20 cellular contexts compared by ENCODE assay signal in the genomic region with DNA sequence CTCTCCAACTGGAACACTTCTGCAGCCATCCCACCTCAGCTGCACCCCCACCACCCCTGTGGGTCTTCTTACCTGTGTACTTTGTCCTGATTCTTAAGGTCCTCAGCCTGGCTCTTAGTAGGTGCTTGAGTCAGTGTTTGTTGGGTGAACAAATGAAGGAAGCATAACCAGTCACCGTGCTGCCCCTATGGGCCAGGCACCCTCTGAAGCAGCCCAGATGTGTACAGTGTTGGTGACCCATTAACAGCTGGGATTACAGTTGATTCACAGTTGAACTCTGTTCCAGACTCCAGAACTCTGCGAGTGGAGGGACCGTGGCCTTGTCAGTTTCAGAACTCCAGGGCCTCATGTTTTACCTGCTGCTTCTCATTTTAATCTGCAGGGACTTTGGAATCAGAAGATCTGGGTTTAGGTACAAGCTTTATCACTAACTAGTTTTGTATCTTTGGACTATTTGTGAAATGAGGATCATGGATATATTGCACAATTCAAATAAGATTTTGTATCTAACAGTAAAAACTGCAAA.
A peak's percentile ranks its signal among the peaks of the same experiment; 100 is the strongest.
DNase-seq lines count a peak whose midpoint lies in the region; ATAC-seq and TF ChIP-seq lines count a peak whose summit lies in the region.
"Had no signal": no experiment of that assay in that cellular context is flagged by ENCODE, and none has a peak within 500 bp of the region (broad histone marks: within the 10 kb centered on the region; RNA-seq: fewer than 3 reads in every experiment).

No MANE protein-coding gene starts in this region.

- H2AFZ ChIP-seq in IMR-90 (replicated peaks; ENCODE audit: low read length, poor library complexity): no peak overlapping the region
- H2AFZ ChIP-seq in hepatocyte: no peak overlapping the region

- no peaks in the 10 kb centered on the region for H3K27me3 Mint-ChIP-seq in CD4-positive, CD25-positive, alpha-beta regulatory T cell
- no peaks in the 10 kb centered on the region for H3K27me3 Mint-ChIP-seq in nephron progenitor cell (ENCODE audit: low read depth, poor library complexity)

- H4K20me1 ChIP-seq in IMR-90 (ENCODE audit: insufficient read depth, low read length) (no peaks in the 10 kb centered on the region), hepatocyte (ENCODE audit: insufficient read depth, poor library complexity, severe bottlenecking) (no peaks in the 10 kb centered on the region)

- H3K27me3 ChIP-seq in CD4-positive, CD25-positive, alpha-beta regulatory T cell (ENCODE audit: control insufficient read depth, insufficient read depth, low read length): no peaks in the 10 kb centered on the region
- H3K27me3 ChIP-seq in IMR-90 (ENCODE audit: control insufficient read depth, insufficient read depth, low read length) (no peaks in the 10 kb centered on the region), hepatocyte (no peaks in the 10 kb centered on the region)
- H3K27me3 ChIP-seq: BLaER1 treated with 17β-estradiol and CSF1 and Interleukin-3, amounts not matched to agents 10 nM and 100 nM had no signal

- no TSS peak for BruUV-seq in IMR-90 (replicated peaks; lab: Mats Ljungman, UMichigan)

- H3K36me3 ChIP-seq in CD4-positive, CD25-positive, alpha-beta regulatory T cell (ENCODE audit: control insufficient read depth, insufficient read depth, low read length): peaks cover 12% of the 10 kb centered on the region
- peaks cover 5% of the 10 kb centered on the region for H3K36me3 ChIP-seq in IMR-90 (ENCODE audit: control insufficient read depth, insufficient read depth, low read length)
- H3K36me3 ChIP-seq in hepatocyte (replicated peaks; ENCODE audit: insufficient read depth, low read depth): no peaks in the 10 kb centered on the region

- H4K5ac ChIP-seq in IMR-90 (ENCODE audit: low read depth, low read length): no peak overlapping the region

- H3K9me3 ChIP-seq in CD4-positive, CD25-positive, alpha-beta regulatory T cell (ENCODE audit: control insufficient read depth in 2 of 2, low read length in 2 of 2): no peaks in the 10 kb centered on the region
- H3K9me3 ChIP-seq in IMR-90 (ENCODE audit: control insufficient read depth, insufficient read depth, low read length) (no peaks in the 10 kb centered on the region), hepatocyte (ENCODE audit: low read depth) (no peaks in the 10 kb centered on the region)
- H3K9me3 ChIP-seq: BLaER1 treated with 17β-estradiol and CSF1 and Interleukin-3, amounts not matched to agents 10 nM and 100 nM had no signal

- no peak overlapping the region for H3K4me3 ChIP-seq in CD4-positive, CD25-positive, alpha-beta regulatory T cell (ENCODE audit: low read depth, low read length)
- H3K4me3 ChIP-seq in IMR-90 (ENCODE audit: insufficient read depth, low read depth, low read length) (no peak overlapping the region), hepatocyte (no peak overlapping the region)
- H3K4me3 ChIP-seq: BLaER1 treated with 17β-estradiol and CSF1 and Interleukin-3, amounts not matched to agents 10 nM and 100 nM had no signal

- no peak overlapping the region for H2BK5ac ChIP-seq in IMR-90 (ENCODE audit: low read depth, low read length, poor library complexity, severe bottlenecking)

- peak overlapping the region in 2 of 3 donors; percentile 43 to 72 for H3K27ac Mint-ChIP-seq in CD4-positive, CD25-positive, alpha-beta regulatory T cell
- H3K27ac Mint-ChIP-seq in nephron progenitor cell: peak overlapping the region; percentile 17

- in situ Hi-C loops in IMR-90 (cut with MboI; ENCODE audit: low sequenced_read_pairs): no loop called here

- no peak overlapping the region for H3K4ac ChIP-seq in IMR-90 (ENCODE audit: low read depth, low read length)

- no peak for DNase-seq in CD4-positive, CD25-positive, alpha-beta regulatory T cell
- no peak for DNase-seq in IMR-90
- peak; percentile 35 for DNase-seq in hepatocyte (ENCODE audit: low spot score)
- no peak for DNase-seq in nephron progenitor cell
- no peak for DNase-seq in SK-N-DZ (ENCODE audit: low spot score)
- DNase-seq in activated naive CD4-positive, alpha-beta T cell (lab: John Stamatoyannopoulos, UW): no peak
- DNase-seq: DND-41, KG1, NCI-H1417, NCI-H187, NCI-H2107, NCI-H345, NCI-H524 treated with DMSO at 0.1 percent for 48 hours, PC-3, RPMI8226, SIG-M5 had no signal

- H3K9ac ChIP-seq in IMR-90 (ENCODE audit: low read depth, low read length): no peak overlapping the region
- H3K9ac ChIP-seq: BLaER1 treated with 17β-estradiol and CSF1 and Interleukin-3, amounts not matched to agents 10 nM and 100 nM had no signal

- no peak for TF ChIP-seq RAD21 in IMR-90 (IDR thresholded peaks at IDR 0.05; ENCODE audit: low read length)

- intact Hi-C loops in IMR-90 (cut with micrococcal nuclease): no loop called here

- no peak overlapping the region for H3K14ac ChIP-seq in IMR-90 (replicated peaks; ENCODE audit: low read depth, low read length)

- H2BK120ac ChIP-seq in IMR-90 (ENCODE audit: low read depth, low read length): no peak overlapping the region

- no peak overlapping the region for H2AK9ac ChIP-seq in IMR-90 (replicated peaks; ENCODE audit: low read depth, low read length, poor library complexity)

- H3K9me3 Mint-ChIP-seq in CD4-positive, CD25-positive, alpha-beta regulatory T cell: no peaks in the 10 kb centered on the region
- peaks cover 4% of the 10 kb centered on the region for H3K9me3 Mint-ChIP-seq in nephron progenitor cell

- H3K18ac ChIP-seq in IMR-90 (ENCODE audit: low read depth, low read length): no peak overlapping the region

- H3K56ac ChIP-seq in IMR-90 (ENCODE audit: extremely low read depth, insufficient read depth, low read length): no peak overlapping the region

- CTCF ChIA-PET in IMR-90 (lab: Yijun Ruan, JAX): no interaction called here

- H3K4me2 ChIP-seq in IMR-90 (ENCODE audit: low read depth, low read length) (no peak overlapping the region), hepatocyte (peak overlapping the region; percentile 10)
- H3K4me2 ChIP-seq: BLaER1 treated with 17β-estradiol and CSF1 and Interleukin-3, amounts not matched to agents 10 nM and 100 nM had no signal

- WGBS in IMR-90 (ENCODE audit: extremely low coverage in 2 of 2, insufficient read length in 1 of 2), 2 experiments: 86% methylated on average over 1 of the region's 3 CpGs; no CpG with 5 or more reads in 1 of the 2 experiments
- 81% methylated on average over 3 of the region's 3 CpGs for WGBS in hepatocyte (ENCODE audit: low lambda C conversion rate, missing lambda C conversion rate)

- POLR2A ChIA-PET in IMR-90 (lab: Charles Lee; ENCODE audit: unreplicated experiment): no interaction called here

- no peak overlapping the region for H3K27ac ChIP-seq in CD4-positive, CD25-positive, alpha-beta regulatory T cell (ENCODE audit: insufficient read depth, low read length, poor library complexity, severe bottlenecking)
- H3K27ac ChIP-seq in IMR-90 (ENCODE audit: insufficient read depth, low read length) (no peak overlapping the region), hepatocyte (peak overlapping the region; percentile 66)
- H3K27ac ChIP-seq: BLaER1 treated with 17β-estradiol and CSF1 and Interleukin-3, amounts not matched to agents 10 nM and 100 nM had no signal

- no peak overlapping the region for H2AK5ac ChIP-seq in IMR-90 (ENCODE audit: low read depth, low read length)

- H3K4me1 ChIP-seq in CD4-positive, CD25-positive, alpha-beta regulatory T cell (ENCODE audit: control insufficient read depth, insufficient read depth, low read length, poor library complexity, severe bottlenecking): no peaks in the 10 kb centered on the region
- H3K4me1 ChIP-seq in IMR-90 (ENCODE audit: control insufficient read depth, insufficient read depth, low read length) (peaks cover 3% of the 10 kb centered on the region; the same call in 1 of the 2 replicates), hepatocyte (ENCODE audit: insufficient read depth) (peaks cover 9% of the 10 kb centered on the region)

- no peaks in the 10 kb centered on the region for H3K9me2 ChIP-seq in hepatocyte (replicated peaks; ENCODE audit: insufficient read depth)

- no peak overlapping the region for H2BK20ac ChIP-seq in IMR-90 (ENCODE audit: low read depth, low read length)

- no peak for TF ChIP-seq POLR2A in IMR-90 (IDR thresholded peaks at IDR 0.05; ENCODE audit: low read depth, low read length)

- H3K79me1 ChIP-seq in IMR-90 (ENCODE audit: low read depth in 1 of 2, low read length in 2 of 2): peaks cover 14 to 24% of the 10 kb centered on the region in 2 experiments

- H4K8ac ChIP-seq in IMR-90 (ENCODE audit: low read depth in 2 of 2, low read length in 2 of 2): no peak overlapping the region

- peaks cover 7% of the 10 kb centered on the region for H3K79me2 ChIP-seq in hepatocyte

- peaks cover 20% of the 10 kb centered on the region for H3K36me3 Mint-ChIP-seq in CD4-positive, CD25-positive, alpha-beta regulatory T cell
- H3K36me3 Mint-ChIP-seq in nephron progenitor cell (ENCODE audit: low read depth): peaks cover 31% of the 10 kb centered on the region

- no peak overlapping the region for H3K4me3 Mint-ChIP-seq in CD4-positive, CD25-positive, alpha-beta regulatory T cell
- H3K4me3 Mint-ChIP-seq in nephron progenitor cell: no peak overlapping the region

- no peak for TF ChIP-seq CTCF in IMR-90 (conservative IDR thresholded peaks at IDR 0.05; ENCODE audit: low read depth, low read length)
- no peak for TF ChIP-seq CTCF in hepatocyte (IDR thresholded peaks at IDR 0.05; ENCODE audit: poor library complexity)
- TF ChIP-seq CTCF in nephron progenitor cell (IDR thresholded peaks at IDR 0.05): no peak

- ATAC-seq in CD4-positive, CD25-positive, alpha-beta regulatory T cell (ENCODE audit: low read depth in 2 of 2): no peak
- ATAC-seq in IMR-90 (ENCODE audit: low read depth) (no peak), HG02884 (IDR thresholded peaks at IDR 0.05; ENCODE audit: unreplicated experiment) (no peak), GM21528 (IDR thresholded peaks at IDR 0.05; ENCODE audit: low FRiP score, unreplicated experiment) (no peak)
- ATAC-seq: HCT116, PC-3 had no signal

- H3K9me1 ChIP-seq in IMR-90 (ENCODE audit: insufficient read depth, low read length): 0 out of 2 replicates have a peak, but pooled peaks cover 8% of the 10 kb centered on the region

- no peak overlapping the region for H2BK15ac ChIP-seq in IMR-90 (ENCODE audit: low read depth, low read length)

- H4K91ac ChIP-seq in IMR-90 (ENCODE audit: insufficient read depth, low read depth, low read length): no peak overlapping the region

- no peak overlapping the region for H3K23ac ChIP-seq in IMR-90 (ENCODE audit: low read depth, low read length)

- dilution Hi-C loops in IMR-90 (cut with HindIII; ENCODE audit: low sequenced_read_pairs, unreplicated experiment): no loop called here

- peaks cover 4 to 25% (median 14%) of the 10 kb centered on the region in 4 donors for H3K4me1 Mint-ChIP-seq in CD4-positive, CD25-positive, alpha-beta regulatory T cell
- peaks cover 16% of the 10 kb centered on the region for H3K4me1 Mint-ChIP-seq in nephron progenitor cell

TF ChIP-seq in IMR-90, 13 proteins besides CTCF, POLR2A, EP300 and RAD21 (continues in another document):
- TF ChIP-seq MXI1 (IDR thresholded peaks at IDR 0.05; ENCODE audit: borderline replicate concordance, low read depth, low read length) (no peak), BHLHE40 (IDR thresholded peaks at IDR 0.05; ENCODE audit: low read depth, low read length) (no peak), RFX5 (IDR thresholded peaks at IDR 0.05; ENCODE audit: low read depth, low read length) (no peak), CEBPB (IDR thresholded peaks at IDR 0.05; ENCODE audit: low read depth, low read length) (peak; percentile 31; the same call in 1 of the 2 replicates), SMC3 (IDR thresholded peaks at IDR 0.05; ENCODE audit: low read depth, low read length) (no peak)
